Comparison of ENCODE assay signal across 12 cellular contexts in the genomic region with DNA sequence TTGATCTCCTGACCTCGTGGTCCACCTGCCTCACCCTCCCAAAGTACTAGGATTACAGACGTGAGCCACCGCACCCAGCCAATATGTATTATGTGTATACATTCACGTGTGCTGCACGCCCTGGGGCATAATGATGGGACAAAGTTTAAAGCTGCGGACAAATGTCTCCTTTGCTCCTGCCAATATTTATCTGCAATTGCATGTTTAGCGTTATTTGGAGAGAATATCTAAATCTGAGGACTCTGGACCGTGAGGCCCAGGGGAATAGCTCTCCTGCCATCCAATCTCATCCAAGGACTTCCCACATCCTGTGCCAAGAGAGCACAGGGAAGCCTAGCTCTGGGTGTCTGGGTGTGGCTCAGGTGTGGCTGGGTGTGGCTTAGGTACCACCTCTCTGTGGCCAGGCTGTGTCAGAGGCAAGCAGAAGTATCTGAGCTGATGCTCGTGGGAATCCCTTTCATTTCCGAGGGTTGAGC.
"Had no signal": no experiment of that assay in that cellular context is flagged by ENCODE, and none has a peak within 500 bp of the region (broad histone marks: within the 10 kb centered on the region; RNA-seq: fewer than 3 reads in every experiment).

No MANE protein-coding gene starts in this region.

- H3K9me3 ChIP-seq: esophagus squamous epithelium, heart left ventricle, neutrophil had no signal

- H3K27ac Mint-ChIP-seq: activated CD4-positive, alpha-beta memory T cell treated with anti-CD3 and anti-CD28 coated beads for 36 hours; activated CD4-positive, alpha-beta T cell treated with anti-CD3 and anti-CD28 coated beads for 36 hours; activated CD8-positive, alpha-beta memory T cell treated with anti-CD3 and anti-CD28 coated beads, Interleukin-2, amount 10 ng/mL, durations not matched to agents 7 days and 5 days; naive thymus-derived CD4-positive, alpha-beta T cell had no signal

- H3K36me3 ChIP-seq: esophagus squamous epithelium, heart left ventricle, neutrophil, WERI-Rb-1 had no signal

- H3K36me3 Mint-ChIP-seq: activated CD4-positive, alpha-beta memory T cell treated with anti-CD3 and anti-CD28 coated beads for 36 hours; activated CD8-positive, alpha-beta memory T cell treated with anti-CD3 and anti-CD28 coated beads, Interleukin-2, amount 10 ng/mL, durations not matched to agents 7 days and 5 days; naive thymus-derived CD4-positive, alpha-beta T cell; stimulated activated memory B cell treated with anti-CD40 and anti-IgM and Interleukin-4, amounts not matched to agents 10 μg/mL and 1 μg/mL and 100 μg/mL, for 72 hours had no signal

- ATAC-seq: activated CD4-positive, alpha-beta T cell treated with anti-CD3 and anti-CD28 coated beads for 36 hours; activated CD8-positive, alpha-beta memory T cell treated with anti-CD3 and anti-CD28 coated beads, Interleukin-2, amount 10 ng/mL, durations not matched to agents 7 days and 5 days; heart left ventricle; naive thymus-derived CD4-positive, alpha-beta T cell; stimulated activated memory B cell treated with anti-CD40 and anti-IgM and Interleukin-4, amounts not matched to agents 10 μg/mL and 1 μg/mL and 100 μg/mL, for 72 hours had no signal

- H3K27me3 ChIP-seq: esophagus squamous epithelium, heart left ventricle, neutrophil had no signal

- H3K4me1 ChIP-seq: esophagus squamous epithelium had no signal

- H3K27me3 Mint-ChIP-seq: activated CD4-positive, alpha-beta memory T cell treated with anti-CD3 and anti-CD28 coated beads for 36 hours; activated CD4-positive, alpha-beta T cell treated with anti-CD3 and anti-CD28 coated beads for 36 hours; stimulated activated memory B cell treated with anti-CD40 and anti-IgM and Interleukin-4, amounts not matched to agents 10 μg/mL and 1 μg/mL and 100 μg/mL, for 72 hours had no signal

- H3K4me3 ChIP-seq: esophagus squamous epithelium, heart left ventricle had no signal

- H3K9me3 Mint-ChIP-seq: activated CD4-positive, alpha-beta memory T cell treated with anti-CD3 and anti-CD28 coated beads for 36 hours; naive thymus-derived CD4-positive, alpha-beta T cell; stimulated activated memory B cell treated with anti-CD40 and anti-IgM and Interleukin-4, amounts not matched to agents 10 μg/mL and 1 μg/mL and 100 μg/mL, for 72 hours had no signal

- DNase-seq: activated CD4-positive, alpha-beta memory T cell treated with anti-CD3 and anti-CD28 coated beads for 36 hours; activated CD4-positive, alpha-beta T cell treated with anti-CD3 and anti-CD28 coated beads for 36 hours; activated CD8-positive, alpha-beta memory T cell treated with anti-CD3 and anti-CD28 coated beads, Interleukin-2, amount 10 ng/mL, durations not matched to agents 7 days and 5 days; activated naive CD4-positive, alpha-beta T cell treated with anti-CD3 and anti-CD28 coated beads, Interleukin-2, amount 50 U/mL, for 16 hours; activated T-cell treated with anti-CD3 and anti-CD28 coated beads, Interleukin-2, amount 50 U/mL, for 1 hour; esophagus squamous epithelium; heart left ventricle; naive thymus-derived CD4-positive, alpha-beta T cell; stimulated activated CD4-positive, alpha-beta T cell treated with anti-CD3 and anti-CD28 coated beads, Interleukin-2, amount 100 ng/mL, for 48 hours; WERI-Rb-1 had no signal

- H3K4me3 Mint-ChIP-seq: activated CD4-positive, alpha-beta memory T cell treated with anti-CD3 and anti-CD28 coated beads for 36 hours; activated CD4-positive, alpha-beta T cell treated with anti-CD3 and anti-CD28 coated beads for 36 hours; activated CD8-positive, alpha-beta memory T cell treated with anti-CD3 and anti-CD28 coated beads, Interleukin-2, amount 10 ng/mL, durations not matched to agents 7 days and 5 days; naive thymus-derived CD4-positive, alpha-beta T cell; stimulated activated memory B cell treated with anti-CD40 and anti-IgM and Interleukin-4, amounts not matched to agents 10 μg/mL and 1 μg/mL and 100 μg/mL, for 72 hours had no signal

- H3K27ac ChIP-seq: esophagus squamous epithelium, heart left ventricle, neutrophil, WERI-Rb-1 had no signal
